In genomic region chr16:61818850-61819249, GRCh38 we compare ENCODE assay signal across 35 cellular contexts.
"Had no signal": no experiment of that assay in that cellular context is flagged by ENCODE, and none has a peak within 500 bp of the region (broad histone marks: within the 10 kb centered on the region; RNA-seq: fewer than 3 reads in every experiment).

No MANE protein-coding gene starts in this region.

- H3K36me3 ChIP-seq: MG63 had no signal

- H3K4me3 ChIP-seq: MG63 had no signal

- H3K9me3 ChIP-seq: MG63 had no signal

- DNase-seq: Kasumi-1, MG63, MM.1S, MV-4-11, NCI-H1048, NCI-H1092, NCI-H1092 treated with DMSO at 0.1 percent for 48 hours, NCI-H1105, NCI-H1105 treated with DMSO at 0.1 percent for 48 hours, NCI-H1417, NCI-H1417 treated with DMSO at 0.1 percent for 48 hours, NCI-H1436, NCI-H1436 treated with DMSO at 0.1 percent for 48 hours, NCI-H146, NCI-H1694, NCI-H1694 treated with DMSO at 0.1 percent for 48 hours, NCI-H187, NCI-H187 treated with DMSO at 0.1 percent for 48 hours, NCI-H1930, NCI-H2029, NCI-H2029 treated with DMSO at 0.1 percent for 48 hours, NCI-H2081, NCI-H2081 treated with DMSO at 0.1 percent for 48 hours, NCI-H2107, NCI-H2171, NCI-H2171 treated with DMSO at 0.1 percent for 48 hours, NCI-H2227 treated with DMSO at 0.1 percent for 48 hours, NCI-H226, NCI-H345, NCI-H446, NCI-H446 treated with DMSO at 0.1 percent for 48 hours, NCI-H510A, NCI-H510A treated with DMSO at 0.1 percent for 48 hours, NCI-H524, NCI-H524 treated with DMSO at 0.1 percent for 48 hours had no signal

- H3K27me3 ChIP-seq: MG63 had no signal
